In the genomic region with DNA sequence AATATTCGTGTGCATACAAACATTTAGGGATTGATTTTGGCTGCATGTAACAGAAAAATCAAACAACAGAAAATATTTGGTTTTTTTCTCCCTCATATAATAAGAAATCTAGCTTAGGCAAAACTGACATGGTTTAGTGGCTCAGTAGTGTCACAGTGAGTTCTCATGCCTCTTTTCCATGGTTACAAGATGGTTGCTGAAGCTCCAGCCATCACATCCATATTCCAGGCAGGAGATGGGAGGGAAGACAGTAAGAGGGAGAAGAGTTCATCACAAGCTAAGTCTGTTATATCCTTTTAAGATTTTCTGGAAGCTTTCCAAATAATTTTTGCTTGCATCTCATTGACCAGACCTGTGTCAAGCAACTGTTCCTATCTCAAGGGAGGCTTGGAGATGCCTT, we compare ENCODE assay signal across 9 cellular contexts. TPM values are rescaled to one million over a fixed set of nuclear protein-coding genes. Genes with fewer than 3 reads are reported as not detected.
"Had no signal": no experiment of that assay in that cellular context is flagged by ENCODE, and none has a peak within 500 bp of the region (broad histone marks: within the 10 kb centered on the region; RNA-seq: fewer than 3 reads in every experiment).

No MANE protein-coding gene starts in this region.

- H3K4me3 ChIP-seq: GM12878 had no signal

- ATAC-seq: GM12878 had no signal

- FAIRE-seq: G401.6, GM12878, GM12891, GM12892, GM18507, GM19239 had no signal

- DNase-seq: GDM1, GF-D8 had no signal

RNA-seq across cellular contexts. Expression of a gene that starts 33.5 kb away (rescaled TPM):
- total RNA-seq: G401 had no signal
